In the genomic region with DNA sequence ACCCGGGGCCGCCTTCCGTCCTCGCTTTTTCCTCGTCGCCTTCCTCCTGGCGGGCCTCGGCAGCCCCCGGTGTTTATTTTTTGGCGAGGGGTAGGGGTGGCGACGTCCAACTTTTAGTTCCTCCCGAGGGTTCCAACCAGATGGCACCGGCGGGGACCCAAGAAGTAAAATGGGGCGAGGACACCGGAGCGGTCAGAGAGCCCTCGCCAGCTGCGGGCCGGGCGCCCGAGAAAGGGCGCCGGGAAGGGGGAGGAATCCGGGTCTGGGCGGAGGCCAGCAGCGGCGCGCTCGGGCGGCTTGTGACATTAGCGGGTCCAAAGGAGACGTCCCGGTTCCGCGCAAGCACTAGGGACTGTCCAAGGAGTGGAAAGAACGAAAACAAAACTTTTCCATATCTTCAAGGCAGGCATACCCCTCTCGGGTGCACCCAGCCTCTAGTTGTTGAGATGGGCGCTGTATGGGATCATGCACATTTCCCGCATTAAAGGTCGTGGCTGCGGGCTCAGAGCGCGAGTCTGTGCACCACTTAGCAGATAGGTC, we compare ENCODE assay signal across 1 cellular context.
TF ChIP-seq lines count a peak whose summit lies in the region.

No MANE protein-coding gene starts in this region.

TF ChIP-seq in K562, 482 proteins besides CTCF, POLR2A, EP300 and RAD21 (continued from another document and continues in another):
- TF ChIP-seq, protein P1, sequence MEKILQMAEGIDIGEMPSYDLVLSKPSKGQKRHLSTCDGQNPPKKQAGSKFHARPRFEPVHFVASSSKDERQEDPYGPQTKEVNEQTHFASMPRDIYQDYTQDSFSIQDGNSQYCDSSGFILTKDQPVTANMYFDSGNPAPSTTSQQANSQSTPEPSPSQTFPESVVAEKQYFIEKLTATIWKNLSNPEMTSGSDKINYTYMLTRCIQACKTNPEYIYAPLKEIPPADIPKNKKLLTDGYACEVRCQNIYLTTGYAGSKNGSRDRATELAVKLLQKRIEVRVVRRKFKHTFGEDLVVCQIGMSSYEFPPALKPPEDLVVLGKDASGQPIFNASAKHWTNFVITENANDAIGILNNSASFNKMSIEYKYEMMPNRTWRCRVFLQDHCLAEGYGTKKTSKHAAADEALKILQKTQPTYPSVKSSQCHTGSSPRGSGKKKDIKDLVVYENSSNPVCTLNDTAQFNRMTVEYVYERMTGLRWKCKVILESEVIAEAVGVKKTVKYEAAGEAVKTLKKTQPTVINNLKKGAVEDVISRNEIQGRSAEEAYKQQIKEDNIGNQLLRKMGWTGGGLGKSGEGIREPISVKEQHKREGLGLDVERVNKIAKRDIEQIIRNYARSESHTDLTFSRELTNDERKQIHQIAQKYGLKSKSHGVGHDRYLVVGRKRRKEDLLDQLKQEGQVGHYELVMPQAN (IDR thresholded peaks at IDR 0.05; ENCODE audit: borderline replicate concordance) = no peak
- no peak for TF ChIP-seq TEAD4 (IDR thresholded peaks at IDR 0.05; ENCODE audit: low read length)
- no peak for TF ChIP-seq TEAD4 (CRISPR knock-in tag; IDR thresholded peaks at IDR 0.05; ENCODE audit: borderline replicate concordance)
- no peak for TF ChIP-seq ZNF785 (CRISPR knock-in tag; IDR thresholded peaks at IDR 0.05)
- TF ChIP-seq NR2F6 (CRISPR knock-in tag; IDR thresholded peaks at IDR 0.05) = no peak
- no peak for TF ChIP-seq ETS1 (conservative IDR thresholded peaks at IDR 0.05; ENCODE audit: control insufficient read depth, low read depth, low read length)
- no peak for TF ChIP-seq CAMTA2 (CRISPR knock-in tag; conservative IDR thresholded peaks at IDR 0.05)
- TF ChIP-seq ARID1B (IDR thresholded peaks at IDR 0.05) = no peak
- no peak for TF ChIP-seq MECOM (CRISPR knock-in tag; IDR thresholded peaks at IDR 0.05)
- TF ChIP-seq SMAD1 (IDR thresholded peaks at IDR 0.05; ENCODE audit: low read depth, low read length, partially characterized antibody) = no peak
- TF ChIP-seq EHMT2 (IDR thresholded peaks at IDR 0.05) = no peak
- TF ChIP-seq BHLHE40 (IDR thresholded peaks at IDR 0.05; ENCODE audit: low read length) = no peak
- no peak for TF ChIP-seq PRDM10 (IDR thresholded peaks at IDR 0.05; ENCODE audit: partially characterized antibody)
- TF ChIP-seq CBX8 (IDR thresholded peaks at IDR 0.05; ENCODE audit: borderline replicate concordance, extremely low read depth, low read depth, low read length, poor library complexity, severe bottlenecking) = no peak
- TF ChIP-seq, protein P2, sequence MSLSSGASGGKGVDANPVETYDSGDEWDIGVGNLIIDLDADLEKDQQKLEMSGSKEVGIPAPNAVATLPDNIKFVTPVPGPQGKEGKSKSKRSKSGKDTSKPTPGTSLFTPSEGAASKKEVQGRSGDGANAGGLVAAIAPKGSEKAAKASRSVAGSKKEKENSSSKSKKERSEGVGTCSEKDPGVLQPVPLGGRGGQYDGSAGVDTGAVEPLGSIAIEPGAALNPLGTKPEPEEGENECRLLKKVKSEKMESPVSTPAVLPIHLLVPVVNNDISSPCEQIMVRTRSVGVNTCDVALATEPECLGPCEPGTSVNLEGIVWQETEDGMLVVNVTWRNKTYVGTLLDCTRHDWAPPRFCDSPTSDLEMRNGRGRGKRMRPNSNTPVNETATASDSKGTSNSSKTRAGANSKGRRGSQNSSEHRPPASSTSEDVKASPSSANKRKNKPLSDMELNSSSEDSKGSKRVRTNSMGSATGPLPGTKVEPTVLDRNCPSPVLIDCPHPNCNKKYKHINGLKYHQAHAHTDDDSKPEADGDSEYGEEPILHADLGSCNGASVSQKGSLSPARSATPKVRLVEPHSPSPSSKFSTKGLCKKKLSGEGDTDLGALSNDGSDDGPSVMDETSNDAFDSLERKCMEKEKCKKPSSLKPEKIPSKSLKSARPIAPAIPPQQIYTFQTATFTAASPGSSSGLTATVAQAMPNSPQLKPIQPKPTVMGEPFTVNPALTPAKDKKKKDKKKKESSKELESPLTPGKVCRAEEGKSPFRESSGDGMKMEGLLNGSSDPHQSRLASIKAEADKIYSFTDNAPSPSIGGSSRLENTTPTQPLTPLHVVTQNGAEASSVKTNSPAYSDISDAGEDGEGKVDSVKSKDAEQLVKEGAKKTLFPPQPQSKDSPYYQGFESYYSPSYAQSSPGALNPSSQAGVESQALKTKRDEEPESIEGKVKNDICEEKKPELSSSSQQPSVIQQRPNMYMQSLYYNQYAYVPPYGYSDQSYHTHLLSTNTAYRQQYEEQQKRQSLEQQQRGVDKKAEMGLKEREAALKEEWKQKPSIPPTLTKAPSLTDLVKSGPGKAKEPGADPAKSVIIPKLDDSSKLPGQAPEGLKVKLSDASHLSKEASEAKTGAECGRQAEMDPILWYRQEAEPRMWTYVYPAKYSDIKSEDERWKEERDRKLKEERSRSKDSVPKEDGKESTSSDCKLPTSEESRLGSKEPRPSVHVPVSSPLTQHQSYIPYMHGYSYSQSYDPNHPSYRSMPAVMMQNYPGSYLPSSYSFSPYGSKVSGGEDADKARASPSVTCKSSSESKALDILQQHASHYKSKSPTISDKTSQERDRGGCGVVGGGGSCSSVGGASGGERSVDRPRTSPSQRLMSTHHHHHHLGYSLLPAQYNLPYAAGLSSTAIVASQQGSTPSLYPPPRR (CRISPR knock-in tag; IDR thresholded peaks at IDR 0.05; ENCODE audit: borderline replicate concordance) = no peak
- no peak for TF ChIP-seq CHD7 (IDR thresholded peaks at IDR 0.05; ENCODE audit: low read depth, low read length)
- TF ChIP-seq, protein P3, sequence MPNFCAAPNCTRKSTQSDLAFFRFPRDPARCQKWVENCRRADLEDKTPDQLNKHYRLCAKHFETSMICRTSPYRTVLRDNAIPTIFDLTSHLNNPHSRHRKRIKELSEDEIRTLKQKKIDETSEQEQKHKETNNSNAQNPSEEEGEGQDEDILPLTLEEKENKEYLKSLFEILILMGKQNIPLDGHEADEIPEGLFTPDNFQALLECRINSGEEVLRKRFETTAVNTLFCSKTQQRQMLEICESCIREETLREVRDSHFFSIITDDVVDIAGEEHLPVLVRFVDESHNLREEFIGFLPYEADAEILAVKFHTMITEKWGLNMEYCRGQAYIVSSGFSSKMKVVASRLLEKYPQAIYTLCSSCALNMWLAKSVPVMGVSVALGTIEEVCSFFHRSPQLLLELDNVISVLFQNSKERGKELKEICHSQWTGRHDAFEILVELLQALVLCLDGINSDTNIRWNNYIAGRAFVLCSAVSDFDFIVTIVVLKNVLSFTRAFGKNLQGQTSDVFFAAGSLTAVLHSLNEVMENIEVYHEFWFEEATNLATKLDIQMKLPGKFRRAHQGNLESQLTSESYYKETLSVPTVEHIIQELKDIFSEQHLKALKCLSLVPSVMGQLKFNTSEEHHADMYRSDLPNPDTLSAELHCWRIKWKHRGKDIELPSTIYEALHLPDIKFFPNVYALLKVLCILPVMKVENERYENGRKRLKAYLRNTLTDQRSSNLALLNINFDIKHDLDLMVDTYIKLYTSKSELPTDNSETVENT (CRISPR knock-in tag; IDR thresholded peaks at IDR 0.05) = no peak
- no peak for TF ChIP-seq MCM5 (IDR thresholded peaks at IDR 0.05; ENCODE audit: low read depth)
- no peak for TF ChIP-seq KDM5B (IDR thresholded peaks at IDR 0.05; ENCODE audit: insufficient replicate concordance, low read depth, low read length)
- no peak for TF ChIP-seq CHCHD3 (CRISPR knock-in tag; IDR thresholded peaks at IDR 0.05)
